ENCODE assay signal across 8 cellular contexts in genomic region chr15:25438601-25439455, GRCh38. TPM values are rescaled to one million over a fixed set of nuclear protein-coding genes. Genes with fewer than 3 reads are reported as not detected.
DNase-seq lines count a peak whose midpoint lies in the region; ATAC-seq and TF ChIP-seq lines count a peak whose summit lies in the region.

UBE3A (minus strand) TSS chr15:25439024; CDS start chr15:25409107, 29,917 bp downstream.

- H3K9ac ChIP-seq in mucosa of stomach (ENCODE audit: low read length) = peak within 1 kb of the TSS; percentile 95

- peaks cover under 1% of the 10 kb centered on the region for H3K27me3 Mint-ChIP-seq in activated T-cell treated with anti-CD3 and anti-CD28 coated beads, Interleukin-2, amount 50 U/mL, for 4 hours (ENCODE audit: low read depth)

- no peak for TF ChIP-seq EP300 in Ishikawa (IDR thresholded peaks at IDR 0.05; ENCODE audit: borderline replicate concordance)

- H3K36me3 Mint-ChIP-seq in activated T-cell treated with anti-CD3 and anti-CD28 coated beads, Interleukin-2, amount 50 U/mL, for 4 hours (ENCODE audit: insufficient read depth) = peaks cover 5% of the 10 kb centered on the region

- H3K4me3 ChIP-seq in PC-9 = peak within 1 kb of the TSS; percentile 92
- peak within 1 kb of the TSS; percentile 90 to 97 for H3K4me3 ChIP-seq in esophagus (ENCODE audit: low read depth in 1 of 2, low read length in 2 of 2)
- peak within 1 kb of the TSS; percentile 71 for H3K4me3 ChIP-seq in mucosa of stomach (ENCODE audit: low read length)

- POLR2A ChIA-PET in PC-9 (lab: Charles Lee; ENCODE audit: unreplicated experiment) = interaction anchor here (0.7 kb wide), 1 partner anchor 54 kb away, joined by 12 read pairs; no protein-coding TSS in a partner anchor

- 0 to 1% methylated on average over 79 to 99 of the region's 99 CpGs for WGBS in esophagus, 2 donors

- peak within 1 kb of the TSS; percentile 99 for H2AFZ ChIP-seq in PC-9

- H3K4me1 ChIP-seq in PC-9 (replicated peaks; ENCODE audit: insufficient read depth) (peaks cover 18% of the 10 kb centered on the region; the same call in 1 of the 2 replicates), esophagus (ENCODE audit: control insufficient read depth in 2 of 2, insufficient read depth in 2 of 2, low read length in 1 of 2) (no peaks in the 10 kb centered on the region), mucosa of stomach (ENCODE audit: control insufficient read depth, insufficient read depth, low read length) (peaks cover 12% of the 10 kb centered on the region)

- H4K20me1 ChIP-seq in PC-9 (ENCODE audit: insufficient read depth) = peaks cover 35% of the 10 kb centered on the region

- no TSS peak for BruUV-seq in PC-9 (replicated peaks; lab: Mats Ljungman, UMichigan)

- H3K27me3 ChIP-seq in PC-9 (ENCODE audit: insufficient read depth, low read depth) (no peaks in the 10 kb centered on the region), esophagus (ENCODE audit: control insufficient read depth in 1 of 2, insufficient read depth in 2 of 2, low read length in 2 of 2) (no peaks in the 10 kb centered on the region), mucosa of stomach (ENCODE audit: control insufficient read depth, insufficient read depth, low read length) (no peaks in the 10 kb centered on the region)

- peak; percentile 25; the same call in 1 of the 2 replicates for TF ChIP-seq RAD21 in Ishikawa (IDR thresholded peaks at IDR 0.05; ENCODE audit: low read depth)

- peak; percentile 83 for ATAC-seq in GM21619 (IDR thresholded peaks at IDR 0.05; ENCODE audit: unreplicated experiment)
- peak; percentile 94 to 95 for ATAC-seq in activated T-cell treated with anti-CD3 and anti-CD28 coated beads, Interleukin-2, amount 50 U/mL, for 4 hours

- no peak; the same call in 1 of the 2 replicates for TF ChIP-seq CTCF in PC-9 (conservative IDR thresholded peaks at IDR 0.05)

- H3K4me3 Mint-ChIP-seq in activated T-cell treated with anti-CD3 and anti-CD28 coated beads, Interleukin-2, amount 50 U/mL, for 4 hours = peak within 1 kb of the TSS; percentile 94

- H3K36me3 ChIP-seq in PC-9 (ENCODE audit: low read depth) = no peaks in the 10 kb centered on the region
- H3K36me3 ChIP-seq in esophagus (ENCODE audit: control insufficient read depth in 2 of 2, insufficient read depth in 2 of 2, low read length in 1 of 2) = no peaks in the 10 kb centered on the region
- H3K36me3 ChIP-seq in mucosa of stomach (ENCODE audit: control insufficient read depth, insufficient read depth, low read length) = no peaks in the 10 kb centered on the region

- no peaks in the 10 kb centered on the region for H3F3A ChIP-seq in PC-9 (ENCODE audit: insufficient read depth, low read depth)

- no peaks in the 10 kb centered on the region for H3K9me2 ChIP-seq in PC-9 (ENCODE audit: insufficient read depth)

- H3K4me1 Mint-ChIP-seq in activated T-cell treated with anti-CD3 and anti-CD28 coated beads, Interleukin-2, amount 50 U/mL, for 4 hours (ENCODE audit: low read depth) = peaks cover 37% of the 10 kb centered on the region

- CTCF ChIA-PET in PC-9 (lab: Charles Lee) = no interaction called here

- intact Hi-C loops in PC-9 (cut with micrococcal nuclease; ENCODE audit: unreplicated experiment) = no loop called here

- H3K4me2 ChIP-seq in PC-9 = peak within 1 kb of the TSS; percentile 81

- DNase-seq in DMS53 treated with DMSO at 0.1 percent for 48 hours (lab: John Stamatoyannopoulos, UW; ENCODE audit: unreplicated experiment) = peak; percentile 66
- DNase-seq in PC-9 = peak; percentile 58 to 91
- peak; percentile 83 for DNase-seq in activated T-cell treated with anti-CD3 and anti-CD28 coated beads, Interleukin-2, amount 50 U/mL, for 4 hours
- DNase-seq in stimulated activated CD8-positive, alpha-beta memory T cell treated with anti-CD3 and anti-CD28 coated beads, Interleukin-4, amount 100 ng/mL, for 48 hours = peak; percentile 91

- H3K9me3 Mint-ChIP-seq in activated T-cell treated with anti-CD3 and anti-CD28 coated beads, Interleukin-2, amount 50 U/mL, for 4 hours = no peaks in the 10 kb centered on the region

- peaks cover 49% of the 10 kb centered on the region for H3K79me2 ChIP-seq in PC-9 (ENCODE audit: low read depth)

- H3K27ac ChIP-seq in PC-9 (peak within 1 kb of the TSS; percentile 69), esophagus (ENCODE audit: low read depth in 2 of 2, low read length in 1 of 2) (peak within 1 kb of the TSS; percentile 97)

- H3K9me3 ChIP-seq in PC-9 (ENCODE audit: insufficient read depth, low read depth) (no peaks in the 10 kb centered on the region), esophagus (ENCODE audit: control insufficient read depth in 2 of 2, insufficient read depth in 1 of 2, low read depth in 1 of 2, low read length in 1 of 2) (no peaks in the 10 kb centered on the region), mucosa of stomach (ENCODE audit: control insufficient read depth, low read length) (no peaks in the 10 kb centered on the region)

TF ChIP-seq in Ishikawa, 13 proteins besides CTCF, POLR2A, EP300 and RAD21:
- peak; percentile 87 for TF ChIP-seq YY1 (IDR thresholded peaks at IDR 0.05; ENCODE audit: low read depth)
- peak; percentile 92 for TF ChIP-seq TAF1 (IDR thresholded peaks at IDR 0.05; ENCODE audit: low read depth)
- TF ChIP-seq CREB1 (IDR thresholded peaks at IDR 0.05; ENCODE audit: low read depth) = no peak
- no peak for TF ChIP-seq USF1 (IDR thresholded peaks at IDR 0.05)
- TF ChIP-seq CEBPB (IDR thresholded peaks at IDR 0.05) = no peak
- TF ChIP-seq TEAD4 (IDR thresholded peaks at IDR 0.05) = 0 out of 2 replicates have a peak, but pooled peaks have one; percentile 20
TF ChIP-seq in Ishikawa: peak in this region for 3.

RNA-seq across cellular contexts. Expression of gene UBE3A, which starts in this region (rescaled TPM):
- total RNA-seq in PC-9 (2021) = 65.2 and 69.8 TPM in 2 replicates
- 100 to 1,000 TPM; 142 to 153 (median 150) TPM for total RNA-seq in activated T-cell treated with anti-CD3 and anti-CD28 coated beads, Interleukin-2, amount 50 U/mL, for 4 hours
- polyA plus RNA-seq in esophagus = 10 to 100 TPM; 14.8 to 15.1 TPM

Comparison
In these comparisons a context has a peak if more than half of its experiments do, and no peak if none do; other contexts are left out.
1. Peak in every context shown above with its lines: DNase-seq, ATAC-seq, H3K4me3 ChIP-seq and H3K27ac ChIP-seq.